In genomic region chr3:128318275-128318920, GRCh38 we compare ENCODE assay signal across 17 cellular contexts.
DNase-seq lines count a peak whose midpoint lies in the region; ATAC-seq and TF ChIP-seq lines count a peak whose summit lies in the region.
"Had no signal": no experiment of that assay in that cellular context is flagged by ENCODE, and none has a peak within 500 bp of the region (broad histone marks: within the 10 kb centered on the region; RNA-seq: fewer than 3 reads in every experiment).

No MANE protein-coding gene starts in this region.

- peak overlapping the region; percentile 53 for H3K27ac Mint-ChIP-seq in activated naive CD4-positive, alpha-beta T cell treated with anti-CD3 and anti-CD28 coated beads, Interleukin-2, amount 50 U/mL, for 24 hours
- H3K27ac Mint-ChIP-seq: activated CD4-positive, alpha-beta T cell treated with anti-CD3 and anti-CD28 coated beads, Interleukin-2, amount 10 ng/mL, durations not matched to agents 24 days and 14 days had no signal

- H3K27me3 ChIP-seq in upper lobe of right lung = no peaks in the 10 kb centered on the region
- H3K27me3 ChIP-seq: right lobe of liver, SJCRH30 had no signal

- no peaks in the 10 kb centered on the region for H3K9me3 ChIP-seq in upper lobe of right lung
- H3K9me3 ChIP-seq: right lobe of liver, SJCRH30 had no signal

- H3K36me3 ChIP-seq in upper lobe of right lung = no peaks in the 10 kb centered on the region
- H3K36me3 ChIP-seq: right lobe of liver, SJCRH30 had no signal

- H3K9me3 Mint-ChIP-seq in activated naive CD4-positive, alpha-beta T cell treated with anti-CD3 and anti-CD28 coated beads, Interleukin-2, amount 50 U/mL, for 24 hours = no peaks in the 10 kb centered on the region
- H3K9me3 Mint-ChIP-seq: activated CD4-positive, alpha-beta T cell treated with anti-CD3 and anti-CD28 coated beads, Interleukin-2, amount 10 ng/mL, durations not matched to agents 24 days and 14 days had no signal

- peaks cover 83% of the 10 kb centered on the region for H3K4me1 Mint-ChIP-seq in activated naive CD4-positive, alpha-beta T cell treated with anti-CD3 and anti-CD28 coated beads, Interleukin-2, amount 50 U/mL, for 24 hours

- no peaks in the 10 kb centered on the region for H3K27me3 Mint-ChIP-seq in activated naive CD4-positive, alpha-beta T cell treated with anti-CD3 and anti-CD28 coated beads, Interleukin-2, amount 50 U/mL, for 24 hours
- H3K27me3 Mint-ChIP-seq: activated CD4-positive, alpha-beta T cell treated with anti-CD3 and anti-CD28 coated beads, Interleukin-2, amount 10 ng/mL, durations not matched to agents 24 days and 14 days had no signal

- no peak for ATAC-seq in upper lobe of right lung
- no peak for ATAC-seq in GM18867 (IDR thresholded peaks at IDR 0.05; ENCODE audit: unreplicated experiment)
- ATAC-seq: right lobe of liver had no signal

- no peak for TF ChIP-seq CTCF in upper lobe of right lung (IDR thresholded peaks at IDR 0.05)

- H3K4me3 Mint-ChIP-seq in activated naive CD4-positive, alpha-beta T cell treated with anti-CD3 and anti-CD28 coated beads, Interleukin-2, amount 50 U/mL, for 24 hours = peak overlapping the region; percentile 7
- H3K4me3 Mint-ChIP-seq: activated CD4-positive, alpha-beta T cell treated with anti-CD3 and anti-CD28 coated beads, Interleukin-2, amount 10 ng/mL, durations not matched to agents 24 days and 14 days had no signal

- H3K27ac ChIP-seq in upper lobe of right lung = no peak overlapping the region
- H3K27ac ChIP-seq: GM23248, right lobe of liver, SJCRH30 had no signal

- no peaks in the 10 kb centered on the region for H3K4me1 ChIP-seq in upper lobe of right lung
- H3K4me1 ChIP-seq: SJCRH30 had no signal

- DNase-seq in activated naive CD4-positive, alpha-beta T cell treated with Interleukin-2 at 50 U/mL for 16 hours = no peak
- DNase-seq in NCI-H69 (lab: John Stamatoyannopoulos, UW) (peak; percentile 34), mesenteric fat pad (ENCODE audit: low spot score) (peak; percentile 81), upper lobe of right lung (peak; percentile 58), globus pallidus (ENCODE audit: low spot score) (no peak)
- no peak for DNase-seq in effector CD4-positive, alpha-beta T cell
- DNase-seq: activated CD4-positive, alpha-beta T cell treated with anti-CD3 and anti-CD28 coated beads, Interleukin-2, amount 10 ng/mL, durations not matched to agents 24 days and 14 days; activated T-cell treated with anti-CD3 and anti-CD28 coated beads for 4 hours; effector memory CD4-positive, alpha-beta T cell; NCI-H510A treated with DMSO at 0.1 percent for 48 hours; right lobe of liver; SJCRH30; stimulated activated CD4-positive, alpha-beta T cell treated with anti-CD3 and anti-CD28 coated beads, Interleukin-1b, Interleukin-23, amount 100 ng/mL, for 48 hours; T-helper 9 cell had no signal

- H3K36me3 Mint-ChIP-seq in activated naive CD4-positive, alpha-beta T cell treated with anti-CD3 and anti-CD28 coated beads, Interleukin-2, amount 50 U/mL, for 24 hours = peaks cover 6% of the 10 kb centered on the region

- intact Hi-C loops in upper lobe of right lung (cut with DNase I) = no loop called here

- no peak overlapping the region for H3K4me3 ChIP-seq in upper lobe of right lung
- H3K4me3 ChIP-seq: GM23248, right lobe of liver, SJCRH30 had no signal

Comparison
In these comparisons a context has a peak if more than half of its experiments do, and no peak if none do; other contexts are left out.
1. DNase-seq: peak in NCI-H69 (single experiment), mesenteric fat pad (single experiment) and upper lobe of right lung (single experiment); none in activated naive CD4-positive, alpha-beta T cell treated with Interleukin-2 at 50 U/mL for 16 hours (single experiment), effector CD4-positive, alpha-beta T cell (single experiment) and globus pallidus (single experiment).